30 cellular contexts compared by ENCODE assay signal in genomic region chr13:103873725-103874124, GRCh38.
"Had no signal": no experiment of that assay in that cellular context is flagged by ENCODE, and none has a peak within 500 bp of the region (broad histone marks: within the 10 kb centered on the region; RNA-seq: fewer than 3 reads in every experiment).

No MANE protein-coding gene starts in this region.

- H3K36me3 Mint-ChIP-seq: activated naive CD8-positive, alpha-beta T cell treated with anti-CD3 and anti-CD28 coated beads for 36 hours had no signal

- H3K9me3 Mint-ChIP-seq: activated CD4-positive, alpha-beta T cell treated with anti-CD3 and anti-CD28 coated beads, Interleukin-2, amount 10 ng/mL, durations not matched to agents 24 days and 14 days had no signal

- H3K27ac Mint-ChIP-seq: activated CD4-positive, alpha-beta T cell treated with anti-CD3 and anti-CD28 coated beads, Interleukin-2, amount 10 ng/mL, durations not matched to agents 24 days and 14 days; activated CD8-positive, alpha-beta T cell treated with anti-CD3 and anti-CD28 coated beads for 36 hours; activated naive CD8-positive, alpha-beta T cell treated with anti-CD3 and anti-CD28 coated beads for 36 hours; activated T-cell treated with anti-CD3 and anti-CD28 coated beads, Interleukin-2, amount 50 U/mL, for 72 hours; activated T-helper 17 cell treated with anti-CD3 and anti-CD28 coated beads, Interleukin-2, amount 50 U/mL, for 72 hours; T-helper 1 cell treated with Interleukin-12 subunit alpha and Interleukin-12 subunit beta and Interleukin-4 antibody, amounts not matched to agents 30 μg/mL and 1 μg/mL, for 36 hours; T-helper 2 cell treated with Interferon-gamma antibody and Interleukin-4, amounts not matched to agents 5 μg/mL and 100 μg/mL, for 36 hours had no signal

- H3K4me3 Mint-ChIP-seq: activated CD4-positive, alpha-beta T cell treated with anti-CD3 and anti-CD28 coated beads, Interleukin-2, amount 10 ng/mL, durations not matched to agents 24 days and 14 days; activated CD8-positive, alpha-beta T cell treated with anti-CD3 and anti-CD28 coated beads for 36 hours; activated naive CD8-positive, alpha-beta T cell treated with anti-CD3 and anti-CD28 coated beads for 36 hours; activated T-cell treated with anti-CD3 and anti-CD28 coated beads, Interleukin-2, amount 50 U/mL, for 72 hours; activated T-helper 17 cell treated with anti-CD3 and anti-CD28 coated beads, Interleukin-2, amount 50 U/mL, for 72 hours; T-helper 1 cell treated with Interleukin-12 subunit alpha and Interleukin-12 subunit beta and Interleukin-4 antibody, amounts not matched to agents 30 μg/mL and 1 μg/mL, for 36 hours; T-helper 2 cell treated with Interferon-gamma antibody and Interleukin-4, amounts not matched to agents 5 μg/mL and 100 μg/mL, for 36 hours had no signal

- DNase-seq: activated CD4-positive, alpha-beta T cell treated with anti-CD3 and anti-CD28 coated beads, Interleukin-2, amount 10 ng/mL, durations not matched to agents 24 days and 14 days; activated CD4-positive, alpha-beta T cell treated with anti-CD3 and anti-CD28 coated beads, Interleukin-2, amount 50 U/mL, for 4 hours; activated CD8-positive, alpha-beta T cell treated with anti-CD3 and anti-CD28 coated beads for 36 hours; activated effector memory CD4-positive, alpha-beta T cell treated with anti-CD3 and anti-CD28 coated beads, Interleukin-2, amount 50 U/mL, for 16 hours; activated naive CD4-positive, alpha-beta T cell; activated naive CD4-positive, alpha-beta T cell treated with anti-CD3 and anti-CD28 coated beads, Interleukin-2, amount 50 U/mL, for 16 hours; activated naive CD8-positive, alpha-beta T cell treated with anti-CD3 and anti-CD28 coated beads for 36 hours; activated T-cell treated with anti-CD3 and anti-CD28 coated beads, Interleukin-2, amount 50 U/mL, for 1 hour; activated T-cell treated with anti-CD3 and anti-CD28 coated beads, Interleukin-2, amount 50 U/mL, for 72 hours; amniotic stem cell; aorta; brain microvascular endothelial cell; central memory CD4-positive, alpha-beta T cell; NCI-H1092; NCI-H1417; NCI-H146; NCI-H187; NCI-H2029 treated with DMSO at 0.1 percent for 48 hours; NCI-H2107; NCI-H2171; NCI-H510A; NCI-H526; NCI-H748 treated with DMSO at 0.1 percent for 48 hours; NK-92 treated with Interleukin-12 subunit alpha and Interleukin-12 subunit beta, amount 100 ng/mL, for 24 hours; SHP77; SJCRH30 had no signal

- H3K4me1 Mint-ChIP-seq: activated CD4-positive, alpha-beta T cell treated with anti-CD3 and anti-CD28 coated beads, Interleukin-2, amount 10 ng/mL, durations not matched to agents 24 days and 14 days; activated naive CD8-positive, alpha-beta T cell treated with anti-CD3 and anti-CD28 coated beads for 36 hours; activated T-helper 17 cell treated with anti-CD3 and anti-CD28 coated beads, Interleukin-2, amount 50 U/mL, for 72 hours had no signal

- ATAC-seq: activated CD8-positive, alpha-beta T cell treated with anti-CD3 and anti-CD28 coated beads for 36 hours; activated T-cell treated with anti-CD3 and anti-CD28 coated beads, Interleukin-2, amount 50 U/mL, for 72 hours; activated T-helper 17 cell treated with anti-CD3 and anti-CD28 coated beads, Interleukin-2, amount 50 U/mL, for 72 hours; Panc1 had no signal

- H3K27me3 Mint-ChIP-seq: activated CD4-positive, alpha-beta T cell treated with anti-CD3 and anti-CD28 coated beads, Interleukin-2, amount 10 ng/mL, durations not matched to agents 24 days and 14 days; activated CD8-positive, alpha-beta T cell treated with anti-CD3 and anti-CD28 coated beads for 36 hours; activated naive CD8-positive, alpha-beta T cell treated with anti-CD3 and anti-CD28 coated beads for 36 hours; activated T-helper 17 cell treated with anti-CD3 and anti-CD28 coated beads, Interleukin-2, amount 50 U/mL, for 72 hours had no signal
